In the genomic region with DNA sequence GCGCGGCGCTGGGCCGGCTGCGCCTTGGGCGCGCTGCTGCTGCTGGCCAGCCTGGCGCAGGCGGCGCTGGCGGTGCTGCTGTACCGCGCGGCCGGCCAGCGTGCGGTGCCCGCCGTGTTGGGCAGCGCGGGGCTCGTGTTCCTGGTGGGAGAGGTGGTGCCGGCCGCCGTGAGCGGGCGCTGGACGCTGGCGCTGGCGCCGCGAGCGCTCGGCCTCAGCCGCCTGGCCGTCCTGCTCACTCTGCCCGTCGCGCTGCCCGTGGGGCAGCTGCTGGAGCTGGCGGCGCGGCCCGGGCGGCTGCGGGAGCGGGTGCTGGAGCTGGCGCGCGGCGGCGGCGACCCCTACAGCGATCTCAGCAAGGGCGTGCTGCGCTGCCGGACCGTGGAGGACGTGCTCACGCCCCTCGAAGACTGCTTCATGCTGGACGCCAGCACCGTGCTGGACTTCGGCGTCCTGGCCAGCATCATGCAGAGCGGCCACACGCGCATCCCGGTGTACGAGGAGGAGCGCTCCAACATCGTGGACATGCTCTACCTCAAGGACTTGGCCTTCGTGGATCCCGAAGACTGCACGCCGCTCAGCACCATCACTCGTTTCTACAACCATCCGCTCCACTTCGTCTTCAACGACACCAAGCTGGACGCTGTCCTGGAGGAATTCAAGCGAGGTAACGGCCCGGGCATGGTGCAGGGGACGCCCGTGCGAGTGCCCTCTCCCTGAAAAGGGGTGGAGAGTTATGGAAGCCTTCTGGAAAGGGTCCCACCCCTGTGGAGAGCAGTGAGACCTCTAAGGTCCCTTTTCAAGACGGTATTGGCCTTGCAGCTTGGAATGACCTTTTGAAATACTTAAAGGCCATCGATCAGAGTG, we compare ENCODE assay signal across 8 cellular contexts. TPM values are rescaled to one million over a fixed set of nuclear protein-coding genes. Genes with fewer than 3 reads are reported as not detected.
DNase-seq lines count a peak whose midpoint lies in the region; ATAC-seq and TF ChIP-seq lines count a peak whose summit lies in the region.

No MANE protein-coding gene starts in this region.

- TF ChIP-seq CTCF in PC-9 (conservative IDR thresholded peaks at IDR 0.05) = no peak
- TF ChIP-seq CTCF in epithelial cell of esophagus (IDR thresholded peaks at IDR 0.05; ENCODE audit: insufficient read depth, low read depth, low read length, missing control alignments) = no peak
- TF ChIP-seq CTCF in osteoblast (IDR thresholded peaks at IDR 0.05; ENCODE audit: extremely low read depth, low read depth, low read length) = no peak

- H3K4me1 ChIP-seq in PC-9 (replicated peaks; ENCODE audit: insufficient read depth) = peaks cover 26% of the 10 kb centered on the region
- H3K4me1 ChIP-seq in osteoblast (ENCODE audit: insufficient read depth, low read length) = peaks cover 19% of the 10 kb centered on the region

- H3F3A ChIP-seq in PC-9 (ENCODE audit: insufficient read depth, low read depth) = peaks cover 12% of the 10 kb centered on the region

- POLR2A ChIA-PET in PC-9 (lab: Charles Lee; ENCODE audit: unreplicated experiment) = no interaction called here

- H3K27me3 ChIP-seq in PC-9 (ENCODE audit: insufficient read depth, low read depth) = no peaks in the 10 kb centered on the region
- no peaks in the 10 kb centered on the region for H3K27me3 ChIP-seq in osteoblast (ENCODE audit: insufficient read depth, low read length)

- H4K20me1 ChIP-seq in PC-9 (ENCODE audit: insufficient read depth) = peaks cover 28% of the 10 kb centered on the region
- peaks cover 38% of the 10 kb centered on the region for H4K20me1 ChIP-seq in osteoblast (ENCODE audit: insufficient read depth, low read length)

- no peaks in the 10 kb centered on the region for H3K9me3 ChIP-seq in PC-9 (ENCODE audit: insufficient read depth, low read depth)
- H3K9me3 ChIP-seq in osteoblast (ENCODE audit: low read depth, low read length) = no peaks in the 10 kb centered on the region

- no TSS peak for BruUV-seq in PC-9 (replicated peaks; lab: Mats Ljungman, UMichigan)

- DNase-seq in AG08395 (ENCODE audit: low spot score) (peak; percentile 15), PC-9 (peak in 1 of 2 experiments; percentile 19), epithelial cell of esophagus (ENCODE audit: low read depth) (no peak), osteoblast (ENCODE audit: insufficient read length, low spot score, missing footprints) (no peak), MV-4-11 (lab: John Stamatoyannopoulos, UW) (no peak)

- H3K9me2 ChIP-seq in PC-9 (ENCODE audit: insufficient read depth) = no peaks in the 10 kb centered on the region

- H3K4me3 ChIP-seq in PC-9 = peak overlapping the region; percentile 80
- peak overlapping the region; percentile 44 for H3K4me3 ChIP-seq in epithelial cell of esophagus (ENCODE audit: low read length)
- H3K4me3 ChIP-seq in osteoblast (ENCODE audit: insufficient read depth, low read length) = peak overlapping the region; percentile 82

- intact Hi-C loops in PC-9 (cut with micrococcal nuclease; ENCODE audit: unreplicated experiment) = loop anchor here (1.0 to 5.0 kb wide), 7 partner anchors 15 to 296 kb away; a partner anchor contains a TSS

- H3K27ac ChIP-seq in PC-9 (no peak overlapping the region), osteoblast (ENCODE audit: low read depth, low read length) (no peak overlapping the region)

- peak; percentile 1 for ATAC-seq in GM18511 (IDR thresholded peaks at IDR 0.05; ENCODE audit: unreplicated experiment)
- ATAC-seq in HG03025 (IDR thresholded peaks at IDR 0.05; ENCODE audit: low FRiP score, unreplicated experiment) = no peak
- no peak for ATAC-seq in HG02610 (IDR thresholded peaks at IDR 0.05; ENCODE audit: unreplicated experiment)

- H2AFZ ChIP-seq in PC-9 = peak overlapping the region; percentile 61; the same call in 1 of the 2 replicates
- peak overlapping the region; percentile 47 for H2AFZ ChIP-seq in osteoblast (ENCODE audit: low read length)

- CTCF ChIA-PET in PC-9 (lab: Charles Lee) = interaction anchor here (0.8 kb wide), 1 partner anchor 263 kb away, joined by 5 read pairs; no protein-coding TSS in a partner anchor

- 0 out of 2 replicates have a peak, but pooled peaks cover 4% of the 10 kb centered on the region for H3K36me3 ChIP-seq in PC-9 (ENCODE audit: low read depth)
- H3K36me3 ChIP-seq in osteoblast (ENCODE audit: insufficient read depth, low read length) = no peaks in the 10 kb centered on the region

- peaks cover 44% of the 10 kb centered on the region for H3K79me2 ChIP-seq in PC-9 (ENCODE audit: low read depth)
- H3K79me2 ChIP-seq in osteoblast (ENCODE audit: insufficient read depth, low read length) = peaks cover 13% of the 10 kb centered on the region

- H3K4me2 ChIP-seq in PC-9 = peak overlapping the region; percentile 99
- peak overlapping the region; percentile 93 for H3K4me2 ChIP-seq in osteoblast (ENCODE audit: insufficient read depth, low read length)

RNA-seq across cellular contexts. Expression of a gene that starts 1.0 kb away (rescaled TPM):
- total RNA-seq in PC-9 (2021) = 28.7 and 28.8 TPM in 2 replicates
- total RNA-seq in osteoblast = 8.7 and 8.8 TPM in 2 replicates

RNA-seq across cellular contexts. Expression of a gene that starts 26.8 kb away (rescaled TPM):
- total RNA-seq in PC-9 (2021) (6.0 and 8.9 TPM in 2 replicates), osteoblast (1.8 and 2.1 TPM in 2 replicates)

RNA-seq across cellular contexts. Expression of a gene that starts 40.7 kb away (rescaled TPM):
- 19.0 and 23.2 TPM in 2 replicates for total RNA-seq in PC-9 (2021)
- 5.1 and 5.9 TPM in 2 replicates for total RNA-seq in osteoblast

RNA-seq across cellular contexts. Expression of a gene that starts 52.8 kb away (rescaled TPM):
- total RNA-seq in PC-9 (2021) (52.8 and 60.5 TPM in 2 replicates), osteoblast (28.0 and 29.7 TPM in 2 replicates)

RNA-seq across cellular contexts. Expression of a gene that starts 56.4 kb away (rescaled TPM):
- total RNA-seq in PC-9 (2021) (28.2 and 31.4 TPM in 2 replicates), osteoblast (5.0 and 5.1 TPM in 2 replicates)
